In genomic region chr7:94655562-94655883, GRCh38 we compare ENCODE assay signal across 9 cellular contexts. TPM values are rescaled to one million over a fixed set of nuclear protein-coding genes. Genes with fewer than 3 reads are reported as not detected.
A peak's percentile ranks its signal among the peaks of the same experiment; 100 is the strongest.
DNase-seq lines count a peak whose midpoint lies in the region; ATAC-seq and TF ChIP-seq lines count a peak whose summit lies in the region.
"Had no signal": no experiment of that assay in that cellular context is flagged by ENCODE, and none has a peak within 500 bp of the region (broad histone marks: within the 10 kb centered on the region; RNA-seq: fewer than 3 reads in every experiment).

No MANE protein-coding gene starts in this region.

- no peaks in the 10 kb centered on the region for H4K20me1 ChIP-seq in OCI-LY7 (ENCODE audit: insufficient read depth, low read length)

- H3K9me3 ChIP-seq in CD4-positive, alpha-beta memory T cell (ENCODE audit: control insufficient read depth in 1 of 2, low read length in 2 of 2) = no peaks in the 10 kb centered on the region
- no peaks in the 10 kb centered on the region for H3K9me3 ChIP-seq in OCI-LY7 (ENCODE audit: low read length)
- H3K9me3 ChIP-seq in neuron (ENCODE audit: low read length) = no peaks in the 10 kb centered on the region

- H3K9me3 Mint-ChIP-seq in CD4-positive, alpha-beta memory T cell = peaks cover 0 to 10% (median 0%) of the 10 kb centered on the region in 8 donors

- no peaks in the 10 kb centered on the region for H3K9me2 ChIP-seq in OCI-LY7 (ENCODE audit: insufficient read depth, low read length)

- peak overlapping the region in 1 of 2 donors; percentile 23 for H3K4me3 ChIP-seq in CD4-positive, alpha-beta memory T cell (ENCODE audit: low read length in 2 of 2)
- H3K4me3 ChIP-seq in OCI-LY7 (ENCODE audit: low read depth, low read length, poor library complexity, severe bottlenecking) (peak overlapping the region; percentile 68), epithelial cell of esophagus (ENCODE audit: low read length) (peak overlapping the region; percentile 71), neuron (ENCODE audit: low read length) (peak overlapping the region; percentile 88)

- POLR2A ChIA-PET in CD4-positive, alpha-beta memory T cell (lab: Charles Lee; ENCODE audit: partially characterized antibody) = no interaction called here
- POLR2A ChIA-PET in OCI-LY7 (lab: Charles Lee) = interaction anchor here (0.6 to 3.6 kb wide), 9 partner anchors 33 to 1485 kb away, joined by 3 to 14 read pairs (median 4); no protein-coding TSS in a partner anchor

- no peak for ATAC-seq in HG02885 (IDR thresholded peaks at IDR 0.05; ENCODE audit: poor library complexity, unreplicated experiment)

- H3K79me2 ChIP-seq in OCI-LY7 (ENCODE audit: insufficient read depth, low read depth, low read length) = peaks cover 21% of the 10 kb centered on the region

- peaks cover 0 to 2% of the 10 kb centered on the region in 2 donors for H3K36me3 Mint-ChIP-seq in CD4-positive, alpha-beta memory T cell

- H3K27me3 ChIP-seq in CD4-positive, alpha-beta memory T cell (ENCODE audit: insufficient read depth, low read length) = peaks cover 31% of the 10 kb centered on the region
- H3K27me3 ChIP-seq in neuron (ENCODE audit: insufficient read depth, low read length) = no peaks in the 10 kb centered on the region

- intact Hi-C loops in CD4-positive, alpha-beta memory T cell (cut with micrococcal nuclease) = loop anchor here (5.0 to 10.0 kb wide), 2 partner anchors 208 to 1851 kb away; no protein-coding TSS in a partner anchor
- intact Hi-C loops in OCI-LY7 (cut with micrococcal nuclease; ENCODE audit: unreplicated experiment) = no loop called here

- DNase-seq in CD4-positive, alpha-beta memory T cell = no peak
- DNase-seq in OCI-LY7 (ENCODE audit: low spot score) (no peak), epithelial cell of esophagus (ENCODE audit: low read depth) (no peak), NCI-H2107 treated with DMSO at 0.1 percent for 48 hours (lab: John Stamatoyannopoulos, UW; ENCODE audit: unreplicated experiment) (no peak), NCI-H1930 (lab: John Stamatoyannopoulos, UW) (no peak), GM10266 (ENCODE audit: extremely low spot score) (no peak)

- TF ChIP-seq CTCF in OCI-LY7 (conservative IDR thresholded peaks at IDR 0.05; ENCODE audit: low read length) = no peak
- TF ChIP-seq CTCF in epithelial cell of esophagus (IDR thresholded peaks at IDR 0.05; ENCODE audit: insufficient read depth, low read depth, low read length, missing control alignments) = no peak
- no peak for TF ChIP-seq CTCF in GM10266 (IDR thresholded peaks at IDR 0.05; ENCODE audit: control insufficient read depth, insufficient read depth, low read depth, missing control alignments)

- peak overlapping the region in 4 of 7 donors; percentile 3 to 63 (median 38) for H3K27ac Mint-ChIP-seq in CD4-positive, alpha-beta memory T cell

- H3K4me2 ChIP-seq in OCI-LY7 (ENCODE audit: low read length) = peak overlapping the region; percentile 82

- peak overlapping the region; percentile 70 to 85 (median 76) for H3K4me3 Mint-ChIP-seq in CD4-positive, alpha-beta memory T cell

- peaks cover 25% of the 10 kb centered on the region for H3K4me1 ChIP-seq in CD4-positive, alpha-beta memory T cell (ENCODE audit: insufficient read depth, low read length)
- no peaks in the 10 kb centered on the region for H3K4me1 ChIP-seq in OCI-LY7 (ENCODE audit: insufficient read depth, low read length, poor library complexity, severe bottlenecking)
- peaks cover 25% of the 10 kb centered on the region for H3K4me1 ChIP-seq in neuron (ENCODE audit: insufficient read depth, low read length)

- no peaks in the 10 kb centered on the region for H3K36me3 ChIP-seq in CD4-positive, alpha-beta memory T cell (ENCODE audit: insufficient read depth, low read length)
- H3K36me3 ChIP-seq in OCI-LY7 (ENCODE audit: insufficient read depth, low read length) (no peaks in the 10 kb centered on the region), neuron (ENCODE audit: insufficient read depth, low read length) (no peaks in the 10 kb centered on the region)

- H3K4me1 Mint-ChIP-seq in CD4-positive, alpha-beta memory T cell = peaks cover 8 to 28% (median 19%) of the 10 kb centered on the region in 4 donors

- peak overlapping the region; percentile 71; the same call in 1 of the 2 replicates for H2AFZ ChIP-seq in OCI-LY7 (ENCODE audit: low read length)
- no peak overlapping the region for H2AFZ ChIP-seq in neuron (ENCODE audit: low read depth, low read length)

- BruUV-seq in OCI-LY7 (replicated peaks; lab: Mats Ljungman, UMichigan) = TSS peak; percentile 57

- no peak overlapping the region for H3K27ac ChIP-seq in CD4-positive, alpha-beta memory T cell (ENCODE audit: low read depth, low read length)
- H3K27ac ChIP-seq in OCI-LY7 (ENCODE audit: low read depth, low read length, poor library complexity, severe bottlenecking) = peak overlapping the region; percentile 13
- H3K27ac ChIP-seq: HL-60 had no signal

- H3K27me3 Mint-ChIP-seq in CD4-positive, alpha-beta memory T cell = peaks cover 20 to 28% of the 10 kb centered on the region in 2 donors

- CTCF ChIA-PET in CD4-positive, alpha-beta memory T cell (lab: Charles Lee; ENCODE audit: partially characterized antibody) = no interaction called here
- CTCF ChIA-PET in OCI-LY7 (lab: Charles Lee; ENCODE audit: unreplicated experiment) = interaction anchor here (0.6 kb wide), 2 partner anchors 8 to 554 kb away, joined by 6 to 12 read pairs; no protein-coding TSS in a partner anchor

RNA-seq across cellular contexts. Expression of gene SGCE, which starts 0.4 kb away (rescaled TPM):
- 1 to 10 TPM in 1 of 2 experiments, under 1 TPM in 1; 0.55 to 1.9 TPM for total RNA-seq in CD4-positive, alpha-beta memory T cell
- 1 to 10 TPM in 1 of 2 donors, under 1 TPM in 1; 0.32 to 2.2 TPM for polyA plus RNA-seq in CD4-positive, alpha-beta memory T cell
- 27.1 and 40.2 TPM in 2 replicates for total RNA-seq in OCI-LY7 (2014; rRNA removed; shearing (Covaris generic))
- total RNA-seq in OCI-LY7 (2022) = 23.5 and 25.4 TPM in 2 replicates

Comparison
In these comparisons a context has a peak if more than half of its experiments do, and no peak if none do; other contexts are left out.
1. RNA of gene SGCE, which starts 0.4 kb away (total RNA-seq): 23.5 to 40.2 TPM in OCI-LY7; 0.55 to 1.9 TPM in CD4-positive, alpha-beta memory T cell; every median in the first group is over 4 times any median in the second.